15 cellular contexts compared by ENCODE assay signal in genomic region chr14:62138593-62138992, GRCh38.
DNase-seq lines count a peak whose midpoint lies in the region; ATAC-seq and TF ChIP-seq lines count a peak whose summit lies in the region.
"Had no signal": no experiment of that assay in that cellular context is flagged by ENCODE, and none has a peak within 500 bp of the region (broad histone marks: within the 10 kb centered on the region; RNA-seq: fewer than 3 reads in every experiment).

No MANE protein-coding gene starts in this region.

- H3K27ac ChIP-seq in GM23338 (ENCODE audit: low read depth) (no peak overlapping the region), IMR-90 (ENCODE audit: insufficient read depth, low read length) (no peak overlapping the region)
- H3K27ac ChIP-seq: PC-9 had no signal

- H2BK5ac ChIP-seq in IMR-90 (ENCODE audit: low read depth, low read length, poor library complexity, severe bottlenecking): no peak overlapping the region

- H2BK15ac ChIP-seq in IMR-90 (ENCODE audit: low read depth, low read length): no peak overlapping the region

- H2BK120ac ChIP-seq in IMR-90 (ENCODE audit: low read depth, low read length): no peak overlapping the region

- TF ChIP-seq POLR2A in IMR-90 (IDR thresholded peaks at IDR 0.05; ENCODE audit: low read depth, low read length): no peak

- TF ChIP-seq CTCF in GM23338 (conservative IDR thresholded peaks at IDR 0.05; ENCODE audit: low read depth in 2 of 2) (no peak), IMR-90 (conservative IDR thresholded peaks at IDR 0.05; ENCODE audit: low read depth, low read length) (no peak), WTC11 (IDR thresholded peaks at IDR 0.05) (no peak)

- H4K5ac ChIP-seq in IMR-90 (ENCODE audit: low read depth, low read length): no peak overlapping the region

- no peak overlapping the region for H4K8ac ChIP-seq in IMR-90 (ENCODE audit: low read depth in 2 of 2, low read length in 2 of 2)

- no peak overlapping the region for H4K91ac ChIP-seq in IMR-90 (ENCODE audit: insufficient read depth, low read depth, low read length)

- H3K9ac ChIP-seq in IMR-90 (ENCODE audit: low read depth, low read length): no peak overlapping the region

- H3K4me3 ChIP-seq in GM23338 (no peak overlapping the region), IMR-90 (ENCODE audit: insufficient read depth, low read depth, low read length) (no peak overlapping the region)
- H3K4me3 ChIP-seq: PC-9 had no signal

- H3K4me1 Mint-ChIP-seq in GM23338: 0 out of 3 replicates have a peak, but pooled peaks cover 4% of the 10 kb centered on the region
- H3K4me1 Mint-ChIP-seq in WTC11: peaks cover 9% of the 10 kb centered on the region
- H3K4me1 Mint-ChIP-seq: CD4-positive, CD25-positive, alpha-beta regulatory T cell had no signal

- intact Hi-C loops in IMR-90 (cut with micrococcal nuclease): no loop called here

- H3K4ac ChIP-seq in IMR-90 (ENCODE audit: low read depth, low read length): no peak overlapping the region

- in situ Hi-C loops in IMR-90 (cut with MboI; ENCODE audit: low sequenced_read_pairs): no loop called here

- no peak overlapping the region for H2AK9ac ChIP-seq in IMR-90 (replicated peaks; ENCODE audit: low read depth, low read length, poor library complexity)

- no peak overlapping the region for H3K18ac ChIP-seq in IMR-90 (ENCODE audit: low read depth, low read length)

- POLR2A ChIA-PET in IMR-90 (lab: Charles Lee; ENCODE audit: unreplicated experiment) (no interaction called here), WTC11 (lab: Charles Lee) (no interaction called here)

- no peak overlapping the region for H2BK20ac ChIP-seq in IMR-90 (ENCODE audit: low read depth, low read length)

- no peaks in the 10 kb centered on the region for H3K9me1 ChIP-seq in IMR-90 (ENCODE audit: insufficient read depth, low read length)

- CTCF ChIA-PET in IMR-90 (lab: Yijun Ruan, JAX) (no interaction called here), WTC11 (lab: Charles Lee) (no interaction called here)

- H3K4me3 Mint-ChIP-seq in GM23338 (no peak overlapping the region), WTC11 (no peak overlapping the region)
- H3K4me3 Mint-ChIP-seq: CD4-positive, CD25-positive, alpha-beta regulatory T cell had no signal

- H3K9me3 ChIP-seq in IMR-90 (ENCODE audit: control insufficient read depth, insufficient read depth, low read length): no peaks in the 10 kb centered on the region

- BruUV-seq in IMR-90 (replicated peaks; lab: Mats Ljungman, UMichigan): no TSS peak

- H3K4me1 ChIP-seq in GM23338 (ENCODE audit: insufficient read depth) (no peaks in the 10 kb centered on the region), IMR-90 (ENCODE audit: control insufficient read depth, insufficient read depth, low read length) (no peaks in the 10 kb centered on the region)

- no peak overlapping the region for H3K56ac ChIP-seq in IMR-90 (ENCODE audit: extremely low read depth, insufficient read depth, low read length)

- no CpG with 5 or more reads among the region's 1 CpG for WGBS in IMR-90 (ENCODE audit: extremely low coverage in 2 of 2, insufficient read length in 1 of 2), 2 experiments

- no peak overlapping the region for H2AFZ ChIP-seq in GM23338
- H2AFZ ChIP-seq in IMR-90 (replicated peaks; ENCODE audit: low read length, poor library complexity): no peak overlapping the region
- H2AFZ ChIP-seq: PC-9 had no signal

- H3K27me3 Mint-ChIP-seq in GM23338 (ENCODE audit: insufficient read depth, low read depth, poor library complexity): peaks cover 1% of the 10 kb centered on the region
- no peaks in the 10 kb centered on the region; the same call in 1 of the 2 replicates for H3K27me3 Mint-ChIP-seq in WTC11 (ENCODE audit: low read depth)

- no peaks in the 10 kb centered on the region for H3K79me1 ChIP-seq in IMR-90 (ENCODE audit: low read depth in 1 of 2, low read length in 2 of 2)

- no peaks in the 10 kb centered on the region for H3F3A ChIP-seq in GM23338 (replicated peaks; ENCODE audit: low read depth)

- no peaks in the 10 kb centered on the region for H3K36me3 ChIP-seq in GM23338 (ENCODE audit: insufficient read depth)
- no peaks in the 10 kb centered on the region for H3K36me3 ChIP-seq in IMR-90 (ENCODE audit: control insufficient read depth, insufficient read depth, low read length)

- H3K23ac ChIP-seq in IMR-90 (ENCODE audit: low read depth, low read length): no peak overlapping the region

- peaks cover 5% of the 10 kb centered on the region; the same call in 1 of the 3 replicates for H3K9me3 Mint-ChIP-seq in GM23338
- peaks cover 19% of the 10 kb centered on the region for H3K9me3 Mint-ChIP-seq in WTC11

- H3K36me3 Mint-ChIP-seq in GM23338 (ENCODE audit: low read depth): peaks cover 4% of the 10 kb centered on the region; the same call in 2 of the 3 replicates
- H3K36me3 Mint-ChIP-seq in WTC11: peaks cover 4% of the 10 kb centered on the region; the same call in 1 of the 2 replicates
- H3K36me3 Mint-ChIP-seq: CD4-positive, CD25-positive, alpha-beta regulatory T cell had no signal

- no peaks in the 10 kb centered on the region for H4K20me1 ChIP-seq in GM23338 (replicated peaks; ENCODE audit: insufficient read depth)
- H4K20me1 ChIP-seq in IMR-90 (ENCODE audit: insufficient read depth, low read length): no peaks in the 10 kb centered on the region

- H3K14ac ChIP-seq in IMR-90 (replicated peaks; ENCODE audit: low read depth, low read length): no peak overlapping the region

- H2AK5ac ChIP-seq in IMR-90 (ENCODE audit: low read depth, low read length): no peak overlapping the region

- ATAC-seq in GM23338 (no peak), IMR-90 (ENCODE audit: low read depth) (peak; percentile 53), WTC11 (peak; percentile 39; the same call in 1 of the 2 replicates), GM21390 (IDR thresholded peaks at IDR 0.05; ENCODE audit: unreplicated experiment) (no peak)

- H3K9me2 ChIP-seq in GM23338 (ENCODE audit: insufficient read depth): no peaks in the 10 kb centered on the region; the same call in 1 of the 2 replicates

- H3K27ac Mint-ChIP-seq in GM23338 (no peak overlapping the region), WTC11 (no peak overlapping the region)
- H3K27ac Mint-ChIP-seq: CD4-positive, CD25-positive, alpha-beta regulatory T cell had no signal

- peak; percentile 16 for DNase-seq in GM23338 (ENCODE audit: low spot score)
- DNase-seq in IMR-90: peak; percentile 21
- no peak for DNase-seq in WTC11 (ENCODE audit: low spot score)
- peak; percentile 3 for DNase-seq in kidney tubule cell (ENCODE audit: low spot score)
- no peak for DNase-seq in T1000 (lab: John Stamatoyannopoulos, UW)
- DNase-seq in activated T-cell treated with anti-CD3 and anti-CD28 coated beads for 4 hours: no peak
- DNase-seq: ACHN; CD4-positive, CD25-positive, alpha-beta regulatory T cell; DND-41; GDM1; Kasumi-1; NCI-H2029; NCI-H526 treated with DMSO at 0.1 percent for 48 hours; PC-9 had no signal

- no peaks in the 10 kb centered on the region for H3K79me2 ChIP-seq in GM23338 (replicated peaks; ENCODE audit: insufficient read depth)

- H3K4me2 ChIP-seq in GM23338 (no peak overlapping the region), IMR-90 (ENCODE audit: low read depth, low read length) (no peak overlapping the region)
- H3K4me2 ChIP-seq: PC-9 had no signal

- dilution Hi-C loops in IMR-90 (cut with HindIII; ENCODE audit: low sequenced_read_pairs, unreplicated experiment): loop anchor here (25.0 kb wide), 1 partner anchor 226 kb away; no protein-coding TSS in a partner anchor

- H3K27me3 ChIP-seq in GM23338 (ENCODE audit: insufficient read depth) (no peaks in the 10 kb centered on the region), IMR-90 (ENCODE audit: control insufficient read depth, insufficient read depth, low read length) (peaks cover 2% of the 10 kb centered on the region)

- TF ChIP-seq RAD21 in IMR-90 (IDR thresholded peaks at IDR 0.05; ENCODE audit: low read length): no peak

TF ChIP-seq in GM23338, 12 proteins besides CTCF, POLR2A, EP300 and RAD21 (continues in another document):
- no peak for TF ChIP-seq JUNB (IDR thresholded peaks at IDR 0.05; ENCODE audit: unreplicated experiment)

TF ChIP-seq in IMR-90, 13 proteins besides CTCF, POLR2A, EP300 and RAD21 (continues in another document):
- TF ChIP-seq MAFK (IDR thresholded peaks at IDR 0.05; ENCODE audit: low read depth, low read length) (no peak), RCOR1 (IDR thresholded peaks at IDR 0.05; ENCODE audit: insufficient replicate concordance, low read length) (no peak), CEBPB (IDR thresholded peaks at IDR 0.05; ENCODE audit: low read depth, low read length) (no peak), NFE2L2 (IDR thresholded peaks at IDR 0.05; ENCODE audit: low read depth, low read length) (no peak), BHLHE40 (IDR thresholded peaks at IDR 0.05; ENCODE audit: low read depth, low read length) (no peak), MAZ (IDR thresholded peaks at IDR 0.05; ENCODE audit: borderline replicate concordance, low read depth, low read length) (no peak), RFX5 (IDR thresholded peaks at IDR 0.05; ENCODE audit: low read depth, low read length) (no peak), SMC3 (IDR thresholded peaks at IDR 0.05; ENCODE audit: low read depth, low read length) (no peak), CHD1 (IDR thresholded peaks at IDR 0.05; ENCODE audit: low read depth, low read length) (no peak)

TF ChIP-seq in WTC11, 78 proteins besides CTCF, POLR2A, EP300 and RAD21 (continues in another document):
- TF ChIP-seq NFE2L1 (CRISPR knock-in tag; IDR thresholded peaks at IDR 0.05) (no peak), GRHL2 (CRISPR knock-in tag; IDR thresholded peaks at IDR 0.05; ENCODE audit: insufficient replicate concordance, severe bottlenecking) (no peak), ZNF232 (CRISPR knock-in tag; IDR thresholded peaks at IDR 0.05) (no peak), ETV6 (CRISPR knock-in tag; IDR thresholded peaks at IDR 0.05) (no peak), ESRRA (CRISPR knock-in tag; IDR thresholded peaks at IDR 0.05; ENCODE audit: borderline replicate concordance) (no peak), MXD4 (CRISPR knock-in tag; IDR thresholded peaks at IDR 0.05; ENCODE audit: borderline replicate concordance) (no peak)
- TF ChIP-seq, protein P1, sequence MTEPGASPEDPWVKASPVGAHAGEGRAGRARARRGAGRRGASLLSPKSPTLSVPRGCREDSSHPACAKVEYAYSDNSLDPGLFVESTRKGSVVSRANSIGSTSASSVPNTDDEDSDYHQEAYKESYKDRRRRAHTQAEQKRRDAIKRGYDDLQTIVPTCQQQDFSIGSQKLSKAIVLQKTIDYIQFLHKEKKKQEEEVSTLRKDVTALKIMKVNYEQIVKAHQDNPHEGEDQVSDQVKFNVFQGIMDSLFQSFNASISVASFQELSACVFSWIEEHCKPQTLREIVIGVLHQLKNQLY (CRISPR knock-in tag; IDR thresholded peaks at IDR 0.05): no peak
- TF ChIP-seq, protein P2, sequence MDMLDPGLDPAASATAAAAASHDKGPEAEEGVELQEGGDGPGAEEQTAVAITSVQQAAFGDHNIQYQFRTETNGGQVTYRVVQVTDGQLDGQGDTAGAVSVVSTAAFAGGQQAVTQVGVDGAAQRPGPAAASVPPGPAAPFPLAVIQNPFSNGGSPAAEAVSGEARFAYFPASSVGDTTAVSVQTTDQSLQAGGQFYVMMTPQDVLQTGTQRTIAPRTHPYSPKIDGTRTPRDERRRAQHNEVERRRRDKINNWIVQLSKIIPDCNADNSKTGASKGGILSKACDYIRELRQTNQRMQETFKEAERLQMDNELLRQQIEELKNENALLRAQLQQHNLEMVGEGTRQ (CRISPR knock-in tag; IDR thresholded peaks at IDR 0.05): no peak

Comparison
In these comparisons a context has a peak if more than half of its experiments do, and no peak if none do; other contexts are left out.
1. ATAC-seq: peak in IMR-90 (single experiment) and WTC11 (single experiment); none in GM23338 (single experiment) and GM21390 (single experiment).
2. DNase-seq: peak in GM23338 (single experiment), IMR-90 (single experiment) and kidney tubule cell (single experiment); none in WTC11 (single experiment), T1000 (single experiment) and activated T-cell treated with anti-CD3 and anti-CD28 coated beads for 4 hours (single experiment).